8 cellular contexts compared by ENCODE assay signal in the genomic region with DNA sequence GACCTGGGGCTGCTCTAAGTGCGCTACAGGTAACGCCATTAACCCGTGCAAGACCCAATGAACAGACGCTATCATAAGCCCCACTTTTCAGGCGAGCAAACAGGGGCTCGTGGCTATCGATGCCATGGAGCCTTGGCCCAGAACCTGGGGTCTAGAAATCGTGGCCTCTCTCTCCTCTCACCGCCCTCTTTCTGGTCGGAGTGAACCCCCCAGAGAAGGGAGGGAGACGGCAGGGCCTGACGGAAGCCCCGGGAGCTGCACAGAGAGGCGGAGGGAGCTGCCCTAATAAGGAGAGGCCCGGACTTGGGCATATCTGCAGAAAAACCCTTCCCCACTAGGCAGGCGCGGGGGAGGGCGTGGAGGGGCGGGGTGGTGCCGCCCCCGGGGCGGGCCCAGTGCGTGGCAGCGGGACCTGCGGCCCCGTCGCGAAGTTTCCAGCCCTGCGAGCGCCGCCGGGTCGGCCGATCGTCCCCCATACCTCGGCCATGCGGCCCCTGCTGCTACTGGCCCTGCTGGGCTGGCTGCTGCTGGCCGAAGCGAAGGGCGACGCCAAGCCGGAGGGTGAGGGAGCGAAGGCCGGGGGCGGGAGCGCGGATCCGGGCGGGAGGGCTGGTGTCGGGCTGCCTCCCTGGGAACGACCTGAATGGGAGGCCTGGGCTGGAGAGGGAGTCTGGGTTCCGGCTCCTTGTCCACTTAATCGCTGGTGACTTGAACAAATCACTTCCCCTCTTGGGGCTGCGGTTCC. TPM values are rescaled to one million over a fixed set of nuclear protein-coding genes. Genes with fewer than 3 reads are reported as not detected.
DNase-seq lines count a peak whose midpoint lies in the region; ATAC-seq and TF ChIP-seq lines count a peak whose summit lies in the region.

A gene (plus strand): TSS at position 423 of the 745 bp plus-strand sequence. CDS start 63 bp downstream, at position 486.

- no peaks in the 10 kb centered on the region for H3K27me3 ChIP-seq in heart right ventricle

- H3K4me3 Mint-ChIP-seq in type B pancreatic cell, result peak within 1 kb of the TSS; percentile 87

- H3K4me1 Mint-ChIP-seq in type B pancreatic cell (ENCODE audit: unreplicated experiment), result peaks cover 25% of the 10 kb centered on the region

- H3K36me3 ChIP-seq in heart right ventricle, result peaks cover 0 to 21% (median 0%) of the 10 kb centered on the region in 9 donors

- no peaks in the 10 kb centered on the region for H3K27me3 Mint-ChIP-seq in type B pancreatic cell

- peak; percentile 96 for DNase-seq in GM10266 (ENCODE audit: extremely low spot score)
- peak; percentile 71 for DNase-seq in NCI-H1092 (lab: John Stamatoyannopoulos, UW)
- peak; percentile 70 to 90 (median 79) for DNase-seq in T-helper 1 cell
- DNase-seq in heart right ventricle, result peak; percentile 92 to 94
- DNase-seq in posterior vena cava (ENCODE audit: low spot score), result peak; percentile 96
- DNase-seq in type B pancreatic cell (ENCODE audit: extremely low spot score, unreplicated experiment), result peak; percentile 83

- TF ChIP-seq CTCF in GM10266 (IDR thresholded peaks at IDR 0.05; ENCODE audit: control insufficient read depth, insufficient read depth, low read depth, missing control alignments), result no peak
- no peak for TF ChIP-seq CTCF in heart right ventricle (IDR thresholded peaks at IDR 0.05)
- no peak for TF ChIP-seq CTCF in type B pancreatic cell (conservative IDR thresholded peaks at IDR 0.05)

- ATAC-seq in HG02588 (IDR thresholded peaks at IDR 0.05; ENCODE audit: unreplicated experiment) (peak; percentile 86), heart right ventricle (peak; percentile 88 to 95 (median 90))

- H3K27ac ChIP-seq in adipose tissue (ENCODE audit: low read depth, low read length), result peak within 1 kb of the TSS; percentile 83
- peak within 1 kb of the TSS; percentile 59 to 94 (median 90) for H3K27ac ChIP-seq in heart right ventricle

- H3K4me1 ChIP-seq in heart right ventricle, result peaks cover 21 to 82% (median 75%) of the 10 kb centered on the region in 9 donors

- H3K9me3 ChIP-seq in heart right ventricle, result no peaks in the 10 kb centered on the region

- WGBS in adipose tissue, 3 donors, result 0 to 1% (median 0%) methylated on average over 45 to 53 of the region's 54 CpGs
- WGBS in heart right ventricle, 2 donors, result 0 to 1% methylated on average over 44 to 54 of the region's 54 CpGs

- H3K9me3 Mint-ChIP-seq in type B pancreatic cell, result no peaks in the 10 kb centered on the region

- no peaks in the 10 kb centered on the region for H3K36me3 Mint-ChIP-seq in type B pancreatic cell

- peak within 1 kb of the TSS; percentile 86 for H3K27ac Mint-ChIP-seq in type B pancreatic cell

- intact Hi-C loops in heart right ventricle (cut with DNase I) (loop anchor here in 6 of 10 donors (2.0 to 5.0 kb wide), 4 partner anchors 26 to 48 kb away; a partner anchor contains a TSS), posterior vena cava (cut with DNase I) (no loop called here)

- H3K4me3 ChIP-seq in heart right ventricle, result peak within 1 kb of the TSS; percentile 47 to 87 (median 69)

RNA-seq across cellular contexts. Expression of the gene that starts here (rescaled TPM):
- polyA plus RNA-seq in adipose tissue (10 to 100 TPM; 46.7 to 71.4 (median 47.0) TPM), heart right ventricle (100 to 1,000 TPM in 1 of 2 donors, 10 to 100 TPM in 1; 53.0 to 102 TPM)
- total RNA-seq in heart right ventricle (10 to 100 TPM; 27.3 to 95.3 (median 44.4) TPM), posterior vena cava (10 to 100 TPM; 70.0 to 91.2 TPM), type B pancreatic cell (ENCODE audit: low replicate concordance) (81.8 and 110 TPM in 2 replicates)

Comparison
In these comparisons a context has a peak if more than half of its experiments do, and no peak if none do; other contexts are left out.
1. Peak in every context shown above with its lines: DNase-seq, ATAC-seq, H3K4me3 ChIP-seq and H3K27ac ChIP-seq.
2. intact Hi-C loops: an anchor here in heart right ventricle (2.0 to 5.0 kb wide); none called in posterior vena cava.